24 cellular contexts compared by ENCODE assay signal in the genomic region with DNA sequence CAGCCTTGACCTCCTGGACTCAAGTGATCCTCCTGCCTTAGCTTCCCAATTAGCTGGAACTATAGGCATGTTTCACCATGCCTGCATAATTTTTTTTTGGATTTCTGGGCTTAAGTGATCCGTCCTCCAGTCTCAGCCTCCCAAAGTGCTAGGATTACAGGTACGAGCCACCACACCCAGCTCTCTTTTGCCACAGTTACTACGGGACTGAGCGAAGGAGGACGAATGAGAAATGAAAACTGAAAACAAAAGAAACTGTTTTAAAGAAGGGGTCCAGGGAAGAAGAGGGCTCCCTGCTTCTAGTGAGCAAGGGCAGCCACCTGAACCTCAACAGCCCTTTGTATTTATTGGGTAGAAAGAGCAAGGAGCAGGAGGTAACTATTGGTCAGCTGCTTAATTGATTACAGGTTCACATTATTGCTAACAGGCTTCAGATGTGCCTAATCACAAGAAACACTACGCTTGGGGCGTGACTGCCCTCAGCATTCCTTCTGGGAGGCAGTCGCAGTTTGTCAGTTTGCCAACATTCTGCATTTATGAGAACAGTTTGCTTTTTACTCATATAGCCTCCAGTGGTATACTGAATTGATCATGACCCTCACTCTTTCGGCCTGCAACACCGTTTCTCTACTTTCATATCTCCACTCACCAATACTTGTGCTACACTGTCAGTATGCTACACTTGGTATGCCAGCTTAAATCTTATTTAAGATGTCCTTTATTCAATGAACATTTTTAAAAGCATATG.
DNase-seq lines count a peak whose midpoint lies in the region; FAIRE-seq and TF ChIP-seq lines count a peak whose summit lies in the region.
"Had no signal": no experiment of that assay in that cellular context is flagged by ENCODE, and none has a peak within 500 bp of the region (broad histone marks: within the 10 kb centered on the region; RNA-seq: fewer than 3 reads in every experiment).

No MANE protein-coding gene starts in this region.

- H4K20me1 ChIP-seq in astrocyte (ENCODE audit: insufficient read depth, low read length) (no peaks in the 10 kb centered on the region), OCI-LY7 (ENCODE audit: insufficient read depth, low read length) (no peaks in the 10 kb centered on the region)

- H3K36me3 Mint-ChIP-seq in astrocyte (ENCODE audit: low read depth, unreplicated experiment): no peaks in the 10 kb centered on the region
- H3K36me3 Mint-ChIP-seq: CD8-positive, alpha-beta T cell; mesothelial cell of epicardium had no signal

- no peak for FAIRE-seq in astrocyte (lab: Jason Lieb, UNC)
- FAIRE-seq: G401.6, K562 had no signal

- peak overlapping the region; percentile 64 for H2AFZ ChIP-seq in astrocyte (ENCODE audit: low read depth, low read length)
- no peak overlapping the region for H2AFZ ChIP-seq in OCI-LY7 (ENCODE audit: low read length)

- no peak for TF ChIP-seq CTCF in astrocyte (IDR thresholded peaks at IDR 0.05; ENCODE audit: insufficient read depth, low read depth, low read length)
- no peak for TF ChIP-seq CTCF in OCI-LY7 (conservative IDR thresholded peaks at IDR 0.05; ENCODE audit: low read length)

- H3K9me3 ChIP-seq in astrocyte (ENCODE audit: insufficient read depth, low read depth, low read length) (no peaks in the 10 kb centered on the region), OCI-LY7 (ENCODE audit: low read length) (no peaks in the 10 kb centered on the region)
- H3K9me3 ChIP-seq: heart left ventricle, right lobe of liver had no signal

- no peaks in the 10 kb centered on the region for H3K4me1 ChIP-seq in astrocyte (ENCODE audit: insufficient read depth, low read length)
- H3K4me1 ChIP-seq in OCI-LY7 (ENCODE audit: insufficient read depth, low read length, poor library complexity, severe bottlenecking): no peaks in the 10 kb centered on the region
- H3K4me1 ChIP-seq: heart left ventricle, right lobe of liver had no signal

- peak overlapping the region; percentile 63 for H3K27ac Mint-ChIP-seq in astrocyte (ENCODE audit: unreplicated experiment)
- H3K27ac Mint-ChIP-seq: activated CD4-positive, alpha-beta T cell treated with anti-CD3 and anti-CD28 coated beads for 36 hours; CD8-positive, alpha-beta T cell; mesothelial cell of epicardium had no signal

- BruUV-seq in OCI-LY7 (replicated peaks; lab: Mats Ljungman, UMichigan): no TSS peak

- H3K9ac ChIP-seq in astrocyte (ENCODE audit: low read length): peak overlapping the region; percentile 33

- POLR2A ChIA-PET in OCI-LY7 (lab: Charles Lee): no interaction called here

- H3K4me3 ChIP-seq in astrocyte (ENCODE audit: insufficient read depth, low read depth, low read length) (no peak overlapping the region), OCI-LY7 (ENCODE audit: low read depth, low read length, poor library complexity, severe bottlenecking) (no peak overlapping the region)
- H3K4me3 ChIP-seq: cardiac muscle cell, heart left ventricle, K562, right lobe of liver had no signal

- DNase-seq in DMS 273 (lab: John Stamatoyannopoulos, UW; ENCODE audit: unreplicated experiment): peak; percentile 8
- DNase-seq in DMS 273 treated with DMSO at 0.1 percent for 48 hours (lab: John Stamatoyannopoulos, UW): no peak
- DNase-seq in astrocyte (ENCODE audit: low read depth): peak; percentile 38
- DNase-seq in fibroblast of the conjunctiva (ENCODE audit: low read depth): peak; percentile 57
- DNase-seq in OCI-LY7 (ENCODE audit: low spot score): no peak
- no peak for DNase-seq in NCI-H526 treated with DMSO at 0.1 percent for 48 hours (lab: John Stamatoyannopoulos, UW)
- no peak for DNase-seq in C1 segment of cervical spinal cord (lab: John Stamatoyannopoulos, UW)
- no peak for DNase-seq in UCSD-AML1 (lab: John Stamatoyannopoulos, UW; ENCODE audit: unreplicated experiment)
- DNase-seq: 8988T; activated CD4-positive, alpha-beta T cell treated with anti-CD3 and anti-CD28 coated beads for 36 hours; activated CD8-positive, alpha-beta memory T cell treated with anti-CD3 and anti-CD28 coated beads, Interleukin-2, amount 50 U/mL, for 4 hours; activated naive CD4-positive, alpha-beta T cell treated with Interleukin-2 at 50 U/mL for 16 hours; CD8-positive, alpha-beta T cell; heart left ventricle; islet precursor cell; NCI-H1417; NCI-H2171 treated with DMSO at 0.1 percent for 48 hours; right lobe of liver; SHP77; stimulated activated CD4-positive, alpha-beta T cell treated with anti-CD3 and anti-CD28 coated beads, Interleukin-2, amount 100 ng/mL, for 24 hours had no signal

- H3K36me3 ChIP-seq in astrocyte (ENCODE audit: insufficient read depth, low read length) (no peaks in the 10 kb centered on the region), OCI-LY7 (ENCODE audit: insufficient read depth, low read length) (no peaks in the 10 kb centered on the region)
- H3K36me3 ChIP-seq: cardiac muscle cell, heart left ventricle, right lobe of liver had no signal

- H3K27me3 Mint-ChIP-seq in astrocyte (ENCODE audit: low read depth, unreplicated experiment): no peaks in the 10 kb centered on the region
- H3K27me3 Mint-ChIP-seq: activated CD4-positive, alpha-beta T cell treated with anti-CD3 and anti-CD28 coated beads for 36 hours had no signal

- H3K9me2 ChIP-seq in OCI-LY7 (ENCODE audit: insufficient read depth, low read length): no peaks in the 10 kb centered on the region

- no peak overlapping the region for H3K4me3 Mint-ChIP-seq in astrocyte (ENCODE audit: unreplicated experiment)
- H3K4me3 Mint-ChIP-seq: activated CD4-positive, alpha-beta T cell treated with anti-CD3 and anti-CD28 coated beads for 36 hours; CD8-positive, alpha-beta T cell; mesothelial cell of epicardium had no signal

- H3K27ac ChIP-seq in astrocyte (ENCODE audit: low read depth, low read length) (no peak overlapping the region), OCI-LY7 (ENCODE audit: low read depth, low read length, poor library complexity, severe bottlenecking) (no peak overlapping the region)
- H3K27ac ChIP-seq: cardiac muscle cell, heart left ventricle, right lobe of liver had no signal

- H3K4me2 ChIP-seq in astrocyte (ENCODE audit: low read length) (peak overlapping the region; percentile 66), OCI-LY7 (ENCODE audit: low read length) (no peak overlapping the region)

- intact Hi-C loops in OCI-LY7 (cut with micrococcal nuclease; ENCODE audit: unreplicated experiment): no loop called here

- peaks cover 4% of the 10 kb centered on the region for H3K4me1 Mint-ChIP-seq in astrocyte (ENCODE audit: low read depth, unreplicated experiment)
- H3K4me1 Mint-ChIP-seq: activated CD4-positive, alpha-beta T cell treated with anti-CD3 and anti-CD28 coated beads for 36 hours had no signal

- no peaks in the 10 kb centered on the region for H3K9me3 Mint-ChIP-seq in astrocyte (ENCODE audit: unreplicated experiment)
- H3K9me3 Mint-ChIP-seq: CD8-positive, alpha-beta T cell had no signal

- CTCF ChIA-PET in OCI-LY7 (lab: Charles Lee; ENCODE audit: unreplicated experiment): no interaction called here

- no peaks in the 10 kb centered on the region for H3K27me3 ChIP-seq in astrocyte (ENCODE audit: insufficient read depth, low read length)
- H3K27me3 ChIP-seq: cardiac muscle cell, heart left ventricle, right lobe of liver had no signal

- H3K79me2 ChIP-seq in astrocyte (ENCODE audit: insufficient read depth, low read length) (no peaks in the 10 kb centered on the region), OCI-LY7 (ENCODE audit: insufficient read depth, low read depth, low read length) (no peaks in the 10 kb centered on the region)

Comparison
In these comparisons a context has a peak if more than half of its experiments do, and no peak if none do; other contexts are left out.
1. DNase-seq: peak in DMS 273 (single experiment), astrocyte (single experiment) and fibroblast of the conjunctiva (single experiment); none in DMS 273 treated with DMSO at 0.1 percent for 48 hours (single experiment), OCI-LY7 (single experiment), NCI-H526 treated with DMSO at 0.1 percent for 48 hours (single experiment), C1 segment of cervical spinal cord (0 of 14) and UCSD-AML1 (single experiment).